Comparison of ENCODE assay signal across 14 cellular contexts in the genomic region with DNA sequence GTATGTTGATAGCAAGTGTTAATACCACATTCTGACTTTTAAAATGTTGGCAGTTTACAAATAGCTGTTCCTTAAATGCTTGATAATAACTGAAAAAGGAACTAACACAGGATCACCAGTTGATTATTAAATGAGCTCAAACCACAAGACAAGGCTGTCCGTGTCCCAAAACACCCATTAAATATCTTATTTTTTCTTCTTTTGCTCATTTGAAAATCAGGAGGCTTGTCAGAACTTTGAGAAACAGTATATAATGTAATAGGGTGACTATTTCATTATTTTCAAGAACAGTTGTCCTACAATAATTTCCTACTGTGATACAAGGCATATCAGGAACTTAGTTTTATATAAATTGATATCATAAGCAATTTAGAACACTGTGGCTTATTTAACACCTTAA. TPM values are rescaled to one million over a fixed set of nuclear protein-coding genes. Genes with fewer than 3 reads are reported as not detected.
DNase-seq lines count a peak whose midpoint lies in the region; ATAC-seq, FAIRE-seq and TF ChIP-seq lines count a peak whose summit lies in the region.
"Had no signal": no experiment of that assay in that cellular context is flagged by ENCODE, and none has a peak within 500 bp of the region (broad histone marks: within the 10 kb centered on the region; RNA-seq: fewer than 3 reads in every experiment).

No MANE protein-coding gene starts in this region.

- intact Hi-C loops in psoas muscle (cut with DNase I), result no loop called here

- H3K27me3 ChIP-seq in WERI-Rb-1 (ENCODE audit: insufficient read depth, low read depth, severe bottlenecking), result no peaks in the 10 kb centered on the region
- no peaks in the 10 kb centered on the region for H3K27me3 ChIP-seq in psoas muscle (ENCODE audit: insufficient read depth in 3 of 3, low read length in 2 of 3)
- H3K27me3 ChIP-seq in small intestine (ENCODE audit: control insufficient read depth in 2 of 2, insufficient read depth in 2 of 2, low read length in 2 of 2), result no peaks in the 10 kb centered on the region

- DNase-seq in DMS79 treated with DMSO at 0.1 percent for 48 hours (lab: John Stamatoyannopoulos, UW) (peak; percentile 70), DMS79 (lab: John Stamatoyannopoulos, UW) (no peak), HT1080 (ENCODE audit: low read depth) (peak; percentile 30), WERI-Rb-1 (no peak), psoas muscle (no peak), small intestine (no peak)
- DNase-seq: ACHN, activated B cell treated with CpG ODN at 0.5 μM for 24 hours, caudate nucleus, mucosa of descending colon, NCI-H146 had no signal

- FAIRE-seq in small intestine (lab: Jason Lieb, UNC), result no peak

- TF ChIP-seq CTCF in WERI-Rb-1 (IDR thresholded peaks at IDR 0.05; ENCODE audit: low read depth, low read length) (no peak), psoas muscle (IDR thresholded peaks at IDR 0.05) (no peak)

- ATAC-seq in psoas muscle, result no peak
- no peak for ATAC-seq in HG02852 (IDR thresholded peaks at IDR 0.05; ENCODE audit: unreplicated experiment)
- no peak for ATAC-seq in GM19463 (IDR thresholded peaks at IDR 0.05; ENCODE audit: unreplicated experiment)
- ATAC-seq: mucosa of descending colon; stimulated activated effector memory CD8-positive, alpha-beta T cell treated with anti-CD3 and anti-CD28 coated beads, Interleukin-12 subunit alpha, Interleukin-12 subunit beta, amount 100 ng/mL, for 72 hours had no signal

- H3K9me3 ChIP-seq in WERI-Rb-1 (ENCODE audit: severe bottlenecking), result no peaks in the 10 kb centered on the region
- no peaks in the 10 kb centered on the region for H3K9me3 ChIP-seq in psoas muscle
- H3K9me3 ChIP-seq in small intestine (ENCODE audit: control insufficient read depth, low read depth), result no peaks in the 10 kb centered on the region
- H3K9me3 ChIP-seq: mucosa of descending colon had no signal

- peak overlapping the region; percentile 90 for H3K4me3 ChIP-seq in WERI-Rb-1 (ENCODE audit: low read depth, low read length)
- H3K4me3 ChIP-seq in psoas muscle, result peak overlapping the region; percentile 89
- H3K4me3 ChIP-seq in small intestine (ENCODE audit: low read depth in 1 of 2, low read length in 2 of 2), result no peak overlapping the region
- H3K4me3 ChIP-seq: mucosa of descending colon had no signal

- 46 to 79% (median 50%) methylated on average over 1 of the region's 1 CpG for WGBS in psoas muscle, 3 donors
- WGBS in small intestine, 3 donors, result 39 to 56% (median 48%) methylated on average over 1 of the region's 1 CpG

- H3K4me1 ChIP-seq in psoas muscle (peaks cover 24% of the 10 kb centered on the region), small intestine (ENCODE audit: control insufficient read depth in 2 of 2, insufficient read depth in 1 of 2, low read depth in 1 of 2, low read length in 1 of 2) (peaks cover 0 to 1% of the 10 kb centered on the region in 2 donors)

- H3K36me3 ChIP-seq in WERI-Rb-1, result peaks cover 68% of the 10 kb centered on the region
- H3K36me3 ChIP-seq in psoas muscle (ENCODE audit: insufficient read depth in 1 of 2, low read depth in 1 of 2), result no peaks in the 10 kb centered on the region
- no peaks in the 10 kb centered on the region for H3K36me3 ChIP-seq in small intestine (ENCODE audit: control insufficient read depth in 2 of 2, insufficient read depth in 2 of 2, low read length in 2 of 2)

- H3K27ac ChIP-seq in WERI-Rb-1, result peak overlapping the region; percentile 99
- H3K27ac ChIP-seq in psoas muscle, result peak overlapping the region; percentile 51
- no peak overlapping the region for H3K27ac ChIP-seq in small intestine (ENCODE audit: low read depth in 1 of 2, low read length in 1 of 2)

RNA-seq across cellular contexts. Expression of gene CDKN2C, which starts 2.7 kb away (rescaled TPM):
- 42.9 and 50.4 TPM in 2 replicates for total RNA-seq in HT1080 (2014; rRNA removed; shearing (Covaris generic))
- polyA plus RNA-seq in HT1080 (2015; cell fraction: cytosol; rRNA removed), result 30.2 and 33.6 TPM in 2 replicates
- polyA plus RNA-seq in HT1080 (2015; cell fraction: nucleus; rRNA removed), result 19.9 and 20.3 TPM in 2 replicates
- total RNA-seq in psoas muscle, result 1 to 10 TPM; 3.5 to 7.4 (median 6.5) TPM
- 10 to 100 TPM in 1 of 3 donors, 1 to 10 TPM in 2; 4.6 to 12.7 (median 7.8) TPM for polyA plus RNA-seq in psoas muscle
- polyA plus RNA-seq in small intestine, result 10 to 100 TPM; 12.5 to 18.3 (median 15.1) TPM

RNA-seq across cellular contexts. Expression of gene FAF1, which starts 12.7 kb away (rescaled TPM):
- 60.4 and 61.0 TPM in 2 replicates for total RNA-seq in HT1080 (2014; rRNA removed; shearing (Covaris generic))
- polyA plus RNA-seq in HT1080 (2015; cell fraction: cytosol; rRNA removed), result 71.5 and 106 TPM in 2 replicates
- 60.0 and 69.7 TPM in 2 replicates for polyA plus RNA-seq in HT1080 (2015; cell fraction: nucleus; rRNA removed)
- total RNA-seq in psoas muscle, result 100 to 1,000 TPM in 3 of 4 donors, 10 to 100 TPM in 1; 84.0 to 120 (median 109) TPM
- polyA plus RNA-seq in psoas muscle (100 to 1,000 TPM in 1 of 3 donors, 10 to 100 TPM in 2; 67.8 to 128 (median 71.8) TPM), small intestine (10 to 100 TPM; 19.5 to 37.2 (median 27.8) TPM)

Comparison
In these comparisons a context has a peak if more than half of its experiments do, and no peak if none do; other contexts are left out.
1. DNase-seq: peak in DMS79 treated with DMSO at 0.1 percent for 48 hours (single experiment) and HT1080 (single experiment); none in DMS79 (single experiment), WERI-Rb-1 (single experiment), psoas muscle (0 of 2) and small intestine (single experiment).
2. H3K27ac ChIP-seq: peak in WERI-Rb-1 (single experiment) and psoas muscle (single experiment); none in small intestine (0 of 2).
3. H3K4me3 ChIP-seq: peak in WERI-Rb-1 (single experiment) and psoas muscle (single experiment); none in small intestine (0 of 2).